ENCODE assay signal across 18 cellular contexts in genomic region chr2:96547203-96547641, GRCh38. TPM values are rescaled to one million over a fixed set of nuclear protein-coding genes. Genes with fewer than 3 reads are reported as not detected.
DNase-seq lines count a peak whose midpoint lies in the region; ATAC-seq and TF ChIP-seq lines count a peak whose summit lies in the region.
"Had no signal": no experiment of that assay in that cellular context is flagged by ENCODE, and none has a peak within 500 bp of the region (broad histone marks: within the 10 kb centered on the region; RNA-seq: fewer than 3 reads in every experiment).

No MANE protein-coding gene starts in this region.

- intact Hi-C loops in activated CD4-positive, alpha-beta memory T cell treated with anti-CD3 and anti-CD28 coated beads for 36 hours (cut with micrococcal nuclease) = no loop called here
- intact Hi-C loops in spleen (cut with DNase I; ENCODE audit: low total_unique reads) = no loop called here

- no peak for TF ChIP-seq CTCF in hepatocyte (IDR thresholded peaks at IDR 0.05; ENCODE audit: poor library complexity)
- no peak for TF ChIP-seq CTCF in spleen (IDR thresholded peaks at IDR 0.05 in 8 of 11, conservative IDR thresholded peaks at IDR 0.05 in 3 of 11)

- DNase-seq in activated CD4-positive, alpha-beta memory T cell treated with anti-CD3 and anti-CD28 coated beads for 36 hours = no peak
- no peak for DNase-seq in activated CD4-positive, alpha-beta memory T cell treated with anti-CD3 and anti-CD28 coated beads, Interleukin-2, amount 10 ng/mL, durations not matched to agents 7 days and 5 days
- DNase-seq in T-cell = no peak
- DNase-seq in hepatocyte (ENCODE audit: low spot score) = peak; percentile 3
- peak; percentile 51 for DNase-seq in spleen
- no peak for DNase-seq in KG1 (lab: John Stamatoyannopoulos, UW)
- DNase-seq in foreskin melanocyte = no peak
- DNase-seq in SJCRH30 = no peak
- DNase-seq: activated gamma-delta T cell, GOT3, left ventricle myocardium superior, NCI-H1436, OCI-M1 had no signal

- peak overlapping the region; percentile 67 for H3K27ac Mint-ChIP-seq in activated CD4-positive, alpha-beta memory T cell treated with anti-CD3 and anti-CD28 coated beads for 36 hours
- no peak overlapping the region for H3K27ac Mint-ChIP-seq in activated CD4-positive, alpha-beta memory T cell treated with anti-CD3 and anti-CD28 coated beads, Interleukin-2, amount 10 ng/mL, durations not matched to agents 7 days and 5 days
- H3K27ac Mint-ChIP-seq in T-cell = peak overlapping the region; percentile 66 to 87

- H3K27me3 ChIP-seq in hepatocyte (no peaks in the 10 kb centered on the region), spleen (replicated peaks in 1 of 7) (no peaks in the 10 kb centered on the region), SJCRH30 (no peaks in the 10 kb centered on the region)
- H3K27me3 ChIP-seq: cardiac muscle cell had no signal

- no peak for TF ChIP-seq POLR2A in spleen (IDR thresholded peaks at IDR 0.05)

- CTCF ChIA-PET in activated CD4-positive, alpha-beta memory T cell treated with anti-CD3 and anti-CD28 coated beads for 36 hours (lab: Charles Lee) = interaction anchor here (1.1 to 2.0 kb wide), 3 partner anchors 8 to 19 kb away, joined by 3 to 4 read pairs (median 4); no protein-coding TSS in a partner anchor
- CTCF ChIA-PET in activated CD4-positive, alpha-beta memory T cell treated with anti-CD3 and anti-CD28 coated beads, Interleukin-2, amount 10 ng/mL, durations not matched to agents 7 days and 5 days (lab: Charles Lee) = interaction anchor here (1.3 to 1.4 kb wide), 3 partner anchors 9 to 29 kb away, joined by 3 to 5 read pairs (median 4); no protein-coding TSS in a partner anchor
- CTCF ChIA-PET in T-cell (lab: Charles Lee) = no interaction called here

- 83% methylated on average over 7 of the region's 7 CpGs for WGBS in hepatocyte (ENCODE audit: low lambda C conversion rate, missing lambda C conversion rate)
- 86 to 93% (median 88%) methylated on average over 7 of the region's 7 CpGs for WGBS in spleen, 5 donors

- H2AFZ ChIP-seq in hepatocyte = no peak overlapping the region

- H3K36me3 Mint-ChIP-seq in activated CD4-positive, alpha-beta memory T cell treated with anti-CD3 and anti-CD28 coated beads for 36 hours = peaks cover 71% of the 10 kb centered on the region
- H3K36me3 Mint-ChIP-seq in activated CD4-positive, alpha-beta memory T cell treated with anti-CD3 and anti-CD28 coated beads, Interleukin-2, amount 10 ng/mL, durations not matched to agents 7 days and 5 days (ENCODE audit: low read depth) = peaks cover 67% of the 10 kb centered on the region
- peaks cover 45% of the 10 kb centered on the region for H3K36me3 Mint-ChIP-seq in T-cell

- H3K4me3 Mint-ChIP-seq in activated CD4-positive, alpha-beta memory T cell treated with anti-CD3 and anti-CD28 coated beads for 36 hours = peak overlapping the region; percentile 13
- H3K4me3 Mint-ChIP-seq in activated CD4-positive, alpha-beta memory T cell treated with anti-CD3 and anti-CD28 coated beads, Interleukin-2, amount 10 ng/mL, durations not matched to agents 7 days and 5 days = no peak overlapping the region
- peak overlapping the region in 2 of 3 donors; percentile 13 to 64 for H3K4me3 Mint-ChIP-seq in T-cell

- no peak overlapping the region for H3K4me2 ChIP-seq in hepatocyte

- no peaks in the 10 kb centered on the region for H3K9me2 ChIP-seq in hepatocyte (replicated peaks; ENCODE audit: insufficient read depth)

- H3K4me1 ChIP-seq in hepatocyte (ENCODE audit: insufficient read depth) (no peaks in the 10 kb centered on the region), spleen (peaks cover 0 to 53% (median 20%) of the 10 kb centered on the region in 6 donors), SJCRH30 (no peaks in the 10 kb centered on the region)

- H3K4me3 ChIP-seq in hepatocyte (no peak overlapping the region), spleen (no peak overlapping the region), SJCRH30 (no peak overlapping the region)
- H3K4me3 ChIP-seq: cardiac muscle cell had no signal

- H3K9me3 ChIP-seq in hepatocyte (ENCODE audit: low read depth) (no peaks in the 10 kb centered on the region), spleen (no peaks in the 10 kb centered on the region), SJCRH30 (replicated peaks) (no peaks in the 10 kb centered on the region)

- no peaks in the 10 kb centered on the region for H3K9me3 Mint-ChIP-seq in activated CD4-positive, alpha-beta memory T cell treated with anti-CD3 and anti-CD28 coated beads for 36 hours
- H3K9me3 Mint-ChIP-seq in activated CD4-positive, alpha-beta memory T cell treated with anti-CD3 and anti-CD28 coated beads, Interleukin-2, amount 10 ng/mL, durations not matched to agents 7 days and 5 days = peaks cover 2% of the 10 kb centered on the region
- no peaks in the 10 kb centered on the region for H3K9me3 Mint-ChIP-seq in T-cell

- POLR2A ChIA-PET in activated CD4-positive, alpha-beta memory T cell treated with anti-CD3 and anti-CD28 coated beads for 36 hours (lab: Charles Lee) = interaction anchor here (0.6 to 2.8 kb wide), 3 partner anchors 9 to 195 kb away, joined by 3 to 15 read pairs (median 3); no protein-coding TSS in a partner anchor
- POLR2A ChIA-PET in activated CD4-positive, alpha-beta memory T cell treated with anti-CD3 and anti-CD28 coated beads, Interleukin-2, amount 10 ng/mL, durations not matched to agents 7 days and 5 days (lab: Charles Lee) = interaction anchor here (0.9 to 3.5 kb wide), 5 partner anchors 9 to 20 kb away, joined by 3 to 41 read pairs (median 5); partner anchors contain the start of gene ARID5A
- POLR2A ChIA-PET in T-cell (lab: Charles Lee) = interaction anchor here in 1 of 2 donors (0.7 to 2.3 kb wide), 2 partner anchors 9 to 15 kb away, joined by 3 to 15 read pairs; no protein-coding TSS in a partner anchor

- no peaks in the 10 kb centered on the region for H3K27me3 Mint-ChIP-seq in activated CD4-positive, alpha-beta memory T cell treated with anti-CD3 and anti-CD28 coated beads for 36 hours
- peaks cover 2% of the 10 kb centered on the region for H3K27me3 Mint-ChIP-seq in activated CD4-positive, alpha-beta memory T cell treated with anti-CD3 and anti-CD28 coated beads, Interleukin-2, amount 10 ng/mL, durations not matched to agents 7 days and 5 days
- no peaks in the 10 kb centered on the region for H3K27me3 Mint-ChIP-seq in T-cell

- no peak for ATAC-seq in T-cell (replicated peaks in 1 of 4)
- ATAC-seq: left ventricle myocardium superior, sciatic nerve had no signal

- no peaks in the 10 kb centered on the region for H3K36me3 ChIP-seq in hepatocyte (replicated peaks; ENCODE audit: insufficient read depth, low read depth)
- H3K36me3 ChIP-seq in spleen = peaks cover 0 to 100% (median 57%) of the 10 kb centered on the region in 6 donors
- H3K36me3 ChIP-seq in SJCRH30 = peaks cover 30% of the 10 kb centered on the region
- H3K36me3 ChIP-seq: cardiac muscle cell had no signal

- H3K27ac ChIP-seq in hepatocyte (no peak overlapping the region), spleen (no peak overlapping the region), SJCRH30 (no peak overlapping the region)
- H3K27ac ChIP-seq: cardiac muscle cell, epithelial cell of prostate had no signal

- no peaks in the 10 kb centered on the region for H4K20me1 ChIP-seq in hepatocyte (ENCODE audit: insufficient read depth, poor library complexity, severe bottlenecking)

- H3K79me2 ChIP-seq in hepatocyte = no peaks in the 10 kb centered on the region

- peaks cover 55% of the 10 kb centered on the region for H3K4me1 Mint-ChIP-seq in activated CD4-positive, alpha-beta memory T cell treated with anti-CD3 and anti-CD28 coated beads for 36 hours (ENCODE audit: low read depth)
- H3K4me1 Mint-ChIP-seq in activated CD4-positive, alpha-beta memory T cell treated with anti-CD3 and anti-CD28 coated beads, Interleukin-2, amount 10 ng/mL, durations not matched to agents 7 days and 5 days = peaks cover 53% of the 10 kb centered on the region
- H3K4me1 Mint-ChIP-seq in T-cell = peaks cover 55 to 58% (median 55%) of the 10 kb centered on the region in 3 donors

RNA-seq across cellular contexts. Expression of gene ARID5A, which starts 10.7 kb away (rescaled TPM):
- total RNA-seq in activated CD4-positive, alpha-beta memory T cell treated with anti-CD3 and anti-CD28 coated beads for 36 hours = 100 to 1,000 TPM; 260 to 266 TPM
- 10 to 100 TPM; 80.0 to 86.8 TPM for total RNA-seq in activated CD4-positive, alpha-beta memory T cell treated with anti-CD3 and anti-CD28 coated beads, Interleukin-2, amount 10 ng/mL, durations not matched to agents 7 days and 5 days
- total RNA-seq in T-cell (100 to 1,000 TPM; 105 to 140 (median 116) TPM), hepatocyte (4.9 and 6.9 TPM in 2 replicates), spleen (100 to 1,000 TPM in 1 of 7 donors, 10 to 100 TPM in 6; 41.2 to 121 (median 52.8) TPM)
- polyA plus RNA-seq in hepatocyte (11.9 and 13.3 TPM in 2 replicates), spleen (10 to 100 TPM; 30.8 to 37.2 (median 35.4) TPM)
- total RNA-seq in SJCRH30 (2014; rRNA removed; shearing (Covaris generic)) = 12.4 and 14.2 TPM in 2 replicates
- polyA plus RNA-seq: neural cell had no signal

RNA-seq across cellular contexts. Expression of gene NEURL3, which starts 42.1 kb away (rescaled TPM):
- total RNA-seq in activated CD4-positive, alpha-beta memory T cell treated with anti-CD3 and anti-CD28 coated beads for 36 hours = 1 to 10 TPM in 1 of 2 experiments, under 1 TPM in 1; 0.87 to 1.1 TPM
- 1 to 10 TPM in 1 of 2 experiments, under 1 TPM in 1; 0.78 to 1.0 TPM for total RNA-seq in activated CD4-positive, alpha-beta memory T cell treated with anti-CD3 and anti-CD28 coated beads, Interleukin-2, amount 10 ng/mL, durations not matched to agents 7 days and 5 days
- total RNA-seq in T-cell = under 1 TPM in 1 of 5 donors, not detected in 4; 0.23 TPM
- 6.2 and 8.1 TPM in 2 replicates for total RNA-seq in hepatocyte
- polyA plus RNA-seq in hepatocyte = 1.8 and 10.5 TPM in 2 replicates
- total RNA-seq in spleen = under 1 TPM in 5 of 7 donors, not detected in 2; 0.32 to 0.98 (median 0.49) TPM
- polyA plus RNA-seq in spleen = 1 to 10 TPM in 1 of 3 donors, under 1 TPM in 2; 0.35 to 1.2 (median 0.79) TPM
- 0.10 TPM in 1 of 2 replicates, not detected in the other for total RNA-seq in SJCRH30 (2014; rRNA removed; shearing (Covaris generic))
- total RNA-seq: cardiac muscle cell, left ventricle myocardium superior, NCI-H460 had no signal
- polyA plus RNA-seq: cardiac muscle cell, neural cell had no signal

Comparison
In these comparisons a context has a peak if more than half of its experiments do, and no peak if none do; other contexts are left out.
1. DNase-seq: peak in hepatocyte (single experiment) and spleen (single experiment); none in activated CD4-positive, alpha-beta memory T cell treated with anti-CD3 and anti-CD28 coated beads for 36 hours (single experiment), activated CD4-positive, alpha-beta memory T cell treated with anti-CD3 and anti-CD28 coated beads, Interleukin-2, amount 10 ng/mL, durations not matched to agents 7 days and 5 days (single experiment), T-cell (0 of 34), KG1 (single experiment), foreskin melanocyte (single experiment) and SJCRH30 (0 of 2).
2. CTCF ChIA-PET loops: an anchor here in activated CD4-positive, alpha-beta memory T cell treated with anti-CD3 and anti-CD28 coated beads for 36 hours (1.1 to 2.0 kb wide) and activated CD4-positive, alpha-beta memory T cell treated with anti-CD3 and anti-CD28 coated beads, Interleukin-2, amount 10 ng/mL, durations not matched to agents 7 days and 5 days (1.3 to 1.4 kb wide); none called in T-cell.